ENCODE assay signal across 8 cellular contexts in genomic region chr3:131526801-131527347, GRCh38.
DNase-seq lines count a peak whose midpoint lies in the region; ATAC-seq lines count a peak whose summit lies in the region.

No MANE protein-coding gene starts in this region.

- H3K36me3 Mint-ChIP-seq in stimulated activated memory B cell treated with anti-CD40 and anti-IgM and Interleukin-4, amounts not matched to agents 10 μg/mL and 1 μg/mL and 100 μg/mL, for 72 hours: no peaks in the 10 kb centered on the region

- no peaks in the 10 kb centered on the region for H3K36me3 ChIP-seq in iPS-15b (ENCODE audit: control insufficient read depth, insufficient read depth, low read length)

- no peaks in the 10 kb centered on the region for H3K9me3 Mint-ChIP-seq in stimulated activated memory B cell treated with anti-CD40 and anti-IgM and Interleukin-4, amounts not matched to agents 10 μg/mL and 1 μg/mL and 100 μg/mL, for 72 hours

- peak overlapping the region; percentile 52 for H3K4me3 ChIP-seq in iPS-15b (ENCODE audit: low read depth, low read length)

- H3K27ac Mint-ChIP-seq in stimulated activated memory B cell treated with anti-CD40 and anti-IgM and Interleukin-4, amounts not matched to agents 10 μg/mL and 1 μg/mL and 100 μg/mL, for 72 hours: no peak overlapping the region

- DNase-seq in activated CD8-positive, alpha-beta memory T cell treated with anti-CD3 and anti-CD28 coated beads, Interleukin-2, amount 50 U/mL, for 48 hours: peak; percentile 60
- no peak for DNase-seq in activated CD8-positive, alpha-beta memory T cell treated with anti-CD3 and anti-CD28 coated beads for 24 hours
- peak in 39 of 58 donors; percentile 1 to 60 (median 19) for DNase-seq in anterior cingulate cortex (lab: John Stamatoyannopoulos, UW)

- peak; percentile 28 for ATAC-seq in stimulated activated memory B cell treated with anti-CD40 and anti-IgM and Interleukin-4, amounts not matched to agents 10 μg/mL and 1 μg/mL and 100 μg/mL, for 72 hours
- ATAC-seq in GM18873 (IDR thresholded peaks at IDR 0.05; ENCODE audit: low FRiP score, unreplicated experiment) (no peak), HG03432 (IDR thresholded peaks at IDR 0.05; ENCODE audit: unreplicated experiment) (no peak), GM21447 (IDR thresholded peaks at IDR 0.05; ENCODE audit: unreplicated experiment) (no peak)

- H3K9ac ChIP-seq in iPS-15b (ENCODE audit: low read depth, low read length): peak overlapping the region; percentile 70

- peaks cover 39% of the 10 kb centered on the region for H3K27me3 Mint-ChIP-seq in stimulated activated memory B cell treated with anti-CD40 and anti-IgM and Interleukin-4, amounts not matched to agents 10 μg/mL and 1 μg/mL and 100 μg/mL, for 72 hours

- H3K4me1 ChIP-seq in iPS-15b (ENCODE audit: control insufficient read depth, insufficient read depth, low read length): no peaks in the 10 kb centered on the region

- H3K9me3 ChIP-seq in iPS-15b (ENCODE audit: control insufficient read depth, insufficient read depth, low read length): no peaks in the 10 kb centered on the region

- H3K27me3 ChIP-seq in iPS-15b (ENCODE audit: control insufficient read depth, insufficient read depth, low read length): peaks cover 2% of the 10 kb centered on the region

- H3K4me1 Mint-ChIP-seq in stimulated activated memory B cell treated with anti-CD40 and anti-IgM and Interleukin-4, amounts not matched to agents 10 μg/mL and 1 μg/mL and 100 μg/mL, for 72 hours: no peaks in the 10 kb centered on the region

- no peak overlapping the region for H3K4me3 Mint-ChIP-seq in stimulated activated memory B cell treated with anti-CD40 and anti-IgM and Interleukin-4, amounts not matched to agents 10 μg/mL and 1 μg/mL and 100 μg/mL, for 72 hours
